In genomic region chr10:61812052-61812721, GRCh38 we compare ENCODE assay signal across 19 cellular contexts.
DNase-seq lines count a peak whose midpoint lies in the region; ATAC-seq and TF ChIP-seq lines count a peak whose summit lies in the region.
"Had no signal": no experiment of that assay in that cellular context is flagged by ENCODE, and none has a peak within 500 bp of the region (broad histone marks: within the 10 kb centered on the region; RNA-seq: fewer than 3 reads in every experiment).

No MANE protein-coding gene starts in this region.

- no peak overlapping the region for H3K27ac Mint-ChIP-seq in stimulated activated effector memory CD8-positive, alpha-beta T cell treated with anti-CD3 and anti-CD28 coated beads, Interleukin-12 subunit alpha, Interleukin-12 subunit beta, amount 100 ng/mL, for 72 hours
- H3K27ac Mint-ChIP-seq: stimulated activated naive CD8-positive, alpha-beta T cell treated with anti-CD3 and anti-CD28 coated beads, Interleukin-15, Interleukin-2, amounts not matched to agents 100 ng/mL and 50 ng/mL, for 24 hours had no signal

- H3K4me2 ChIP-seq in smooth muscle cell, result no peak overlapping the region
- no peak overlapping the region for H3K4me2 ChIP-seq in osteoblast (ENCODE audit: insufficient read depth, low read length)
- H3K4me2 ChIP-seq: BLaER1 had no signal

- H4K20me1 ChIP-seq in smooth muscle cell (ENCODE audit: low read depth) (no peaks in the 10 kb centered on the region), osteoblast (ENCODE audit: insufficient read depth, low read length) (no peaks in the 10 kb centered on the region)
- H4K20me1 ChIP-seq: BLaER1 had no signal

- H3K4me3 Mint-ChIP-seq in stimulated activated effector memory CD8-positive, alpha-beta T cell treated with anti-CD3 and anti-CD28 coated beads, Interleukin-12 subunit alpha, Interleukin-12 subunit beta, amount 100 ng/mL, for 72 hours, result peak overlapping the region; percentile 2
- H3K4me3 Mint-ChIP-seq: stimulated activated naive CD8-positive, alpha-beta T cell treated with anti-CD3 and anti-CD28 coated beads, Interleukin-15, Interleukin-2, amounts not matched to agents 100 ng/mL and 50 ng/mL, for 24 hours had no signal

- H2AFZ ChIP-seq in smooth muscle cell (ENCODE audit: low read depth) (no peak overlapping the region), osteoblast (ENCODE audit: low read length) (no peak overlapping the region)

- H3K9me3 ChIP-seq in smooth muscle cell (replicated peaks; ENCODE audit: low read depth), result no peaks in the 10 kb centered on the region
- H3K9me3 ChIP-seq in osteoblast (ENCODE audit: low read depth, low read length), result no peaks in the 10 kb centered on the region
- H3K9me3 ChIP-seq: BLaER1, gastroesophageal sphincter, HAP-1, MG63, vagina had no signal

- 83% methylated on average over 5 of the region's 5 CpGs for WGBS in smooth muscle cell (ENCODE audit: low lambda C conversion rate)

- ATAC-seq in GM18861 (IDR thresholded peaks at IDR 0.05; ENCODE audit: unreplicated experiment) (peak; percentile 51), GM21423 (IDR thresholded peaks at IDR 0.05; ENCODE audit: unreplicated experiment) (peak; percentile 68), HG03342 (IDR thresholded peaks at IDR 0.05; ENCODE audit: unreplicated experiment) (peak; percentile 69), HG03439 (IDR thresholded peaks at IDR 0.05; ENCODE audit: unreplicated experiment) (no peak)
- ATAC-seq in stimulated activated effector memory CD8-positive, alpha-beta T cell treated with anti-CD3 and anti-CD28 coated beads, Interleukin-12 subunit alpha, Interleukin-12 subunit beta, amount 100 ng/mL, for 72 hours, result peak; percentile 78
- ATAC-seq: gastroesophageal sphincter, left ventricle myocardium superior had no signal

- no peaks in the 10 kb centered on the region for H3F3A ChIP-seq in smooth muscle cell (ENCODE audit: low read depth)

- H3K27me3 ChIP-seq in smooth muscle cell (ENCODE audit: low read depth) (no peaks in the 10 kb centered on the region), osteoblast (ENCODE audit: insufficient read depth, low read length) (no peaks in the 10 kb centered on the region)
- H3K27me3 ChIP-seq: BLaER1, gastroesophageal sphincter, MG63, vagina had no signal

- DNase-seq in stimulated activated effector memory CD8-positive, alpha-beta T cell treated with anti-CD3 and anti-CD28 coated beads, Interleukin-12 subunit alpha, Interleukin-12 subunit beta, amount 100 ng/mL, for 72 hours (ENCODE audit: low spot score in 2 of 2), result no peak
- DNase-seq in smooth muscle cell (lab: John Stamatoyannopoulos, UW; ENCODE audit: unreplicated experiment) (no peak), osteoblast (ENCODE audit: insufficient read length, low spot score, missing footprints) (no peak)
- DNase-seq: activated CD4-positive, alpha-beta T cell treated with anti-CD3 and anti-CD28 coated beads for 1 hour; activated T-cell treated with anti-CD3 and anti-CD28 coated beads, Interleukin-2, amount 50 U/mL, for 1 hour; amniotic stem cell; left ventricle myocardium superior; MG63; NCI-H2029 treated with DMSO at 0.1 percent for 48 hours; NCI-H774 had no signal

- no peaks in the 10 kb centered on the region for H3K36me3 ChIP-seq in smooth muscle cell (ENCODE audit: low read depth)
- H3K36me3 ChIP-seq in osteoblast (ENCODE audit: insufficient read depth, low read length), result no peaks in the 10 kb centered on the region
- H3K36me3 ChIP-seq: BLaER1, gastroesophageal sphincter, HAP-1, MG63, vagina had no signal

- no peaks in the 10 kb centered on the region for H3K36me3 Mint-ChIP-seq in stimulated activated effector memory CD8-positive, alpha-beta T cell treated with anti-CD3 and anti-CD28 coated beads, Interleukin-12 subunit alpha, Interleukin-12 subunit beta, amount 100 ng/mL, for 72 hours

- no peak overlapping the region for H3K4me3 ChIP-seq in smooth muscle cell
- H3K4me3 ChIP-seq in osteoblast (ENCODE audit: insufficient read depth, low read length), result no peak overlapping the region
- H3K4me3 ChIP-seq: BLaER1, gastroesophageal sphincter, HAP-1, MG63, vagina had no signal

- no peak overlapping the region for H3K27ac ChIP-seq in smooth muscle cell (ENCODE audit: low read depth)
- H3K27ac ChIP-seq in osteoblast (ENCODE audit: low read depth, low read length), result no peak overlapping the region
- H3K27ac ChIP-seq: BLaER1, gastroesophageal sphincter, vagina had no signal

- no peak for TF ChIP-seq CTCF in smooth muscle cell (IDR thresholded peaks at IDR 0.05; ENCODE audit: borderline replicate concordance, insufficient read depth, poor library complexity, severe bottlenecking)
- TF ChIP-seq CTCF in osteoblast (IDR thresholded peaks at IDR 0.05; ENCODE audit: extremely low read depth, low read depth, low read length), result no peak

- H3K4me1 Mint-ChIP-seq in stimulated activated effector memory CD8-positive, alpha-beta T cell treated with anti-CD3 and anti-CD28 coated beads, Interleukin-12 subunit alpha, Interleukin-12 subunit beta, amount 100 ng/mL, for 72 hours, result no peaks in the 10 kb centered on the region

- H3K79me2 ChIP-seq in smooth muscle cell (ENCODE audit: low read depth) (no peaks in the 10 kb centered on the region), osteoblast (ENCODE audit: insufficient read depth, low read length) (no peaks in the 10 kb centered on the region)

- no peak overlapping the region for H3K9ac ChIP-seq in smooth muscle cell (ENCODE audit: low read depth)
- H3K9ac ChIP-seq: BLaER1 had no signal

- no peaks in the 10 kb centered on the region for H3K4me1 ChIP-seq in smooth muscle cell (ENCODE audit: low read depth)
- H3K4me1 ChIP-seq in osteoblast (ENCODE audit: insufficient read depth, low read length), result no peaks in the 10 kb centered on the region
- H3K4me1 ChIP-seq: BLaER1, HAP-1, vagina had no signal

- H3K9me3 Mint-ChIP-seq in stimulated activated effector memory CD8-positive, alpha-beta T cell treated with anti-CD3 and anti-CD28 coated beads, Interleukin-12 subunit alpha, Interleukin-12 subunit beta, amount 100 ng/mL, for 72 hours, result no peaks in the 10 kb centered on the region
- H3K9me3 Mint-ChIP-seq: stimulated activated naive CD8-positive, alpha-beta T cell treated with anti-CD3 and anti-CD28 coated beads, Interleukin-15, Interleukin-2, amounts not matched to agents 100 ng/mL and 50 ng/mL, for 24 hours had no signal
